Comparison of ENCODE assay signal across 37 cellular contexts in genomic region chr6:29637247-29637646, GRCh38. TPM values are rescaled to one million over a fixed set of nuclear protein-coding genes. Genes with fewer than 3 reads are reported as not detected.
"Had no signal": no experiment of that assay in that cellular context is flagged by ENCODE, and none has a peak within 500 bp of the region (broad histone marks: within the 10 kb centered on the region; RNA-seq: fewer than 3 reads in every experiment).

No MANE protein-coding gene starts in this region.

- DNase-seq: Karpas-422, Kasumi-1, MG63, MM.1S, MV-4-11, NCI-H1048, NCI-H1092, NCI-H1092 treated with DMSO at 0.1 percent for 48 hours, NCI-H1105, NCI-H1105 treated with DMSO at 0.1 percent for 48 hours, NCI-H1417, NCI-H1417 treated with DMSO at 0.1 percent for 48 hours, NCI-H1436, NCI-H1436 treated with DMSO at 0.1 percent for 48 hours, NCI-H146, NCI-H1694, NCI-H1694 treated with DMSO at 0.1 percent for 48 hours, NCI-H187, NCI-H187 treated with DMSO at 0.1 percent for 48 hours, NCI-H1930, NCI-H2029, NCI-H2029 treated with DMSO at 0.1 percent for 48 hours, NCI-H2081, NCI-H2081 treated with DMSO at 0.1 percent for 48 hours, NCI-H2107, NCI-H2171, NCI-H2171 treated with DMSO at 0.1 percent for 48 hours, NCI-H2227 treated with DMSO at 0.1 percent for 48 hours, NCI-H226, NCI-H345, NCI-H446, NCI-H446 treated with DMSO at 0.1 percent for 48 hours, NCI-H510A had no signal

RNA-seq across cellular contexts. Expression of gene MOG, which starts 19.6 kb away (rescaled TPM):
- total RNA-seq: LHCN-M2, M059J, MCF 10A, NCI-H460 had no signal

RNA-seq across cellular contexts. Expression of gene ZFP57, which starts 43.7 kb away (rescaled TPM):
- total RNA-seq: LHCN-M2, NCI-H460 had no signal

RNA-seq across cellular contexts. Expression of gene OR2H2, which starts 52.3 kb away (rescaled TPM):
- total RNA-seq: LHCN-M2, M059J, MCF 10A, NCI-H460 had no signal
